1 cellular context compared by ENCODE assay signal in the genomic region with DNA sequence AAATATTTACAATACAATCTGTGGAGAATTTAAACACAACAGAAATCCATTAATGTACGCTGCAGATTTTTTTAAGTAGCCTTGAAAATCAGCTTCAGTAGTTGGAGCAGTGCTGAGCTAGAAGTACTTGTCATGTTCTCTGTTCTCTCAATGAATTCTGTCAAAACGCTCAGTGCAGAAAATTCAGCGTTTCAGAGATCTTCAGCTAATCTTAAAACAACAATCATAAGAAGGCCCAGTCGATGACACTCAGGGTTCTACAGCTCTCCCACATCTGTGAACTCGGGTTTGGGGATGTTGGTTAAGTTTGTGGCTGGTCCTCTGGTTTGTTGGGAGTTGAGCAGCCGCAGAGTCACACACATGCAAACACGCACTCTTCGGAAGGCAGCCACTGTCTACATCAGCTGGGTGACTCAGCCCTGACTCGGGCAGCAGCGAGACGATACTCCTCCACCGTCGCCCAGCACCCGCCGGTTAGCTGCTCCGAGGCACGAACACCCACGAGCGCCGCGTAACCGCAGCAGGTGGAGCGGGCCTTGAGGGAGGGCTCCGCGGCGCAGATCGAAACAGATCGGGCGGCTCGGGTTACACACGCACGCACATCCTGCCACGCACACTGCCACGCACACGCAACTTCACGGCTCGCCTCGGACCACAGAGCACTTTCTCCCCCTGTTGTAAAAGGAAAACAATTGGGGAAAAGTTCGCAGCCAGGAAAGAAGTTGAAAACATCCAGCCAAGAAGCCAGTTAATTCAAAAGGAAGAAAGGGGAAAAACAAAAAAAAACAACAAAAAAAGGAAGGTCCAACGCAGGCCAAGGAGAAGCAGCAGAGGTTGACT.
TF ChIP-seq lines count a peak whose summit lies in the region.

No MANE protein-coding gene starts in this region.

TF ChIP-seq in HepG2, 621 proteins besides CTCF, POLR2A, EP300 and RAD21 (continued from another document and continues in another):
- TF ChIP-seq, protein P1, sequence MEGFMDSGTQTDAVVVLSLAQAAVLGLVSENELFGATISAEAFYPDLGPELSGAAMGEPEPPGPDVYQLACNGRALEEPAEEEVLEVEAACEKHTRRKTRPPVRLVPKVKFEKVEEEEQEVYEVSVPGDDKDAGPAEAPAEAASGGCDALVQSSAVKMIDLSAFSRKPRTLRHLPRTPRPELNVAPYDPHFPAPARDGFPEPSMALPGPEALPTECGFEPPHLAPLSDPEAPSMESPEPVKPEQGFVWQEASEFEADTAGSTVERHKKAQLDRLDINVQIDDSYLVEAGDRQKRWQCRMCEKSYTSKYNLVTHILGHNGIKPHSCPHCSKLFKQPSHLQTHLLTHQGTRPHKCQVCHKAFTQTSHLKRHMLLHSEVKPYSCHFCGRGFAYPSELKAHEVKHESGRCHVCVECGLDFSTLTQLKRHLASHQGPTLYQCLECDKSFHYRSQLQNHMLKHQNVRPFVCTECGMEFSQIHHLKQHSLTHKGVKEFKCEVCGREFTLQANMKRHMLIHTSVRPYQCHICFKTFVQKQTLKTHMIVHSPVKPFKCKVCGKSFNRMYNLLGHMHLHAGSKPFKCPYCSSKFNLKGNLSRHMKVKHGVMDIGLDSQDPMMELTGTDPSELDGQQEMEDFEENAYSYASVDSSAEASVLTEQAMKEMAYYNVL (CRISPR knock-in tag; IDR thresholded peaks at IDR 0.05; ENCODE audit: borderline replicate concordance): 0 out of 2 replicates have a peak, but pooled peaks have one; percentile 48
- TF ChIP-seq NCOA5 (CRISPR knock-in tag; IDR thresholded peaks at IDR 0.05): no peak
- TF ChIP-seq ZNF282 (IDR thresholded peaks at IDR 0.05; ENCODE audit: partially characterized antibody): no peak
- TF ChIP-seq GTF3A (CRISPR knock-in tag; conservative IDR thresholded peaks at IDR 0.05): no peak
- TF ChIP-seq ZNF124 (CRISPR knock-in tag; IDR thresholded peaks at IDR 0.05): no peak
- no peak for TF ChIP-seq SNAI1 (CRISPR knock-in tag; IDR thresholded peaks at IDR 0.05; ENCODE audit: borderline replicate concordance)
- no peak for TF ChIP-seq PLRG1 (conservative IDR thresholded peaks at IDR 0.05)
- TF ChIP-seq, protein P2, sequence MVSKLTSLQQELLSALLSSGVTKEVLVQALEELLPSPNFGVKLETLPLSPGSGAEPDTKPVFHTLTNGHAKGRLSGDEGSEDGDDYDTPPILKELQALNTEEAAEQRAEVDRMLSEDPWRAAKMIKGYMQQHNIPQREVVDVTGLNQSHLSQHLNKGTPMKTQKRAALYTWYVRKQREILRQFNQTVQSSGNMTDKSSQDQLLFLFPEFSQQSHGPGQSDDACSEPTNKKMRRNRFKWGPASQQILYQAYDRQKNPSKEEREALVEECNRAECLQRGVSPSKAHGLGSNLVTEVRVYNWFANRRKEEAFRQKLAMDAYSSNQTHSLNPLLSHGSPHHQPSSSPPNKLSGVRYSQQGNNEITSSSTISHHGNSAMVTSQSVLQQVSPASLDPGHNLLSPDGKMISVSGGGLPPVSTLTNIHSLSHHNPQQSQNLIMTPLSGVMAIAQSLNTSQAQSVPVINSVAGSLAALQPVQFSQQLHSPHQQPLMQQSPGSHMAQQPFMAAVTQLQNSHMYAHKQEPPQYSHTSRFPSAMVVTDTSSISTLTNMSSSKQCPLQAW (CRISPR knock-in tag; IDR thresholded peaks at IDR 0.05): peak; percentile 68; the same call in 1 of the 2 replicates
- no peak for TF ChIP-seq ZNF790 (CRISPR knock-in tag; IDR thresholded peaks at IDR 0.05; ENCODE audit: borderline replicate concordance)
- TF ChIP-seq, protein P3, sequence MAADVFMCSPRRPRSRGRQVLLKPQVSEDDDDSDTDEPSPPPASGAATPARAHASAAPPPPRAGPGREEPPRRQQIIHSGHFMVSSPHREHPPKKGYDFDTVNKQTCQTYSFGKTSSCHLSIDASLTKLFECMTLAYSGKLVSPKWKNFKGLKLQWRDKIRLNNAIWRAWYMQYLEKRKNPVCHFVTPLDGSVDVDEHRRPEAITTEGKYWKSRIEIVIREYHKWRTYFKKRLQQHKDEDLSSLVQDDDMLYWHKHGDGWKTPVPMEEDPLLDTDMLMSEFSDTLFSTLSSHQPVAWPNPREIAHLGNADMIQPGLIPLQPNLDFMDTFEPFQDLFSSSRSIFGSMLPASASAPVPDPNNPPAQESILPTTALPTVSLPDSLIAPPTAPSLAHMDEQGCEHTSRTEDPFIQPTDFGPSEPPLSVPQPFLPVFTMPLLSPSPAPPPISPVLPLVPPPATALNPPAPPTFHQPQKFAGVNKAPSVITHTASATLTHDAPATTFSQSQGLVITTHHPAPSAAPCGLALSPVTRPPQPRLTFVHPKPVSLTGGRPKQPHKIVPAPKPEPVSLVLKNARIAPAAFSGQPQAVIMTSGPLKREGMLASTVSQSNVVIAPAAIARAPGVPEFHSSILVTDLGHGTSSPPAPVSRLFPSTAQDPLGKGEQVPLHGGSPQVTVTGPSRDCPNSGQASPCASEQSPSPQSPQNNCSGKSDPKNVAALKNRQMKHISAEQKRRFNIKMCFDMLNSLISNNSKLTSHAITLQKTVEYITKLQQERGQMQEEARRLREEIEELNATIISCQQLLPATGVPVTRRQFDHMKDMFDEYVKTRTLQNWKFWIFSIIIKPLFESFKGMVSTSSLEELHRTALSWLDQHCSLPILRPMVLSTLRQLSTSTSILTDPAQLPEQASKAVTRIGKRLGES (CRISPR knock-in tag; IDR thresholded peaks at IDR 0.05; ENCODE audit: borderline replicate concordance): no peak
- TF ChIP-seq SMC3 (IDR thresholded peaks at IDR 0.05; ENCODE audit: low read length): no peak
- no peak for TF ChIP-seq ZEB1 (IDR thresholded peaks at IDR 0.05; ENCODE audit: insufficient replicate concordance, low read depth)
- peak; percentile 66; the same call in 1 of the 2 replicates for TF ChIP-seq MTA1 (CRISPR knock-in tag; IDR thresholded peaks at IDR 0.05; ENCODE audit: borderline replicate concordance)
- 0 out of 2 replicates have a peak, but pooled peaks have one; percentile 56 for TF ChIP-seq ZNF709 (CRISPR knock-in tag; IDR thresholded peaks at IDR 0.05)
- no peak for TF ChIP-seq ZNF30 (CRISPR knock-in tag; IDR thresholded peaks at IDR 0.05)
- TF ChIP-seq, protein P4, sequence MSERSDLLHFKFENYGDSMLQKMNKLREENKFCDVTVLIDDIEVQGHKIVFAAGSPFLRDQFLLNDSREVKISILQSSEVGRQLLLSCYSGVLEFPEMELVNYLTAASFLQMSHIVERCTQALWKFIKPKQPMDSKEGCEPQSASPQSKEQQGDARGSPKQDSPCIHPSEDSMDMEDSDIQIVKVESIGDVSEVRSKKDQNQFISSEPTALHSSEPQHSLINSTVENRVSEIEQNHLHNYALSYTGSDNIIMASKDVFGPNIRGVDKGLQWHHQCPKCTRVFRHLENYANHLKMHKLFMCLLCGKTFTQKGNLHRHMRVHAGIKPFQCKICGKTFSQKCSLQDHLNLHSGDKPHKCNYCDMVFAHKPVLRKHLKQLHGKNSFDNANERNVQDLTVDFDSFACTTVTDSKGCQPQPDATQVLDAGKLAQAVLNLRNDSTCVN (CRISPR knock-in tag; IDR thresholded peaks at IDR 0.05; ENCODE audit: borderline replicate concordance): no peak; the same call in 1 of the 2 replicates
- no peak for TF ChIP-seq FOXJ3 (CRISPR knock-in tag; IDR thresholded peaks at IDR 0.05; ENCODE audit: borderline replicate concordance)
- no peak for TF ChIP-seq TMF1 (CRISPR knock-in tag; IDR thresholded peaks at IDR 0.05; ENCODE audit: low read depth)
- no peak for TF ChIP-seq NFKBIZ (CRISPR knock-in tag; IDR thresholded peaks at IDR 0.05)
- no peak for TF ChIP-seq ZNF792 (CRISPR knock-in tag; IDR thresholded peaks at IDR 0.05)
- no peak for TF ChIP-seq GABPA (IDR thresholded peaks at IDR 0.05; ENCODE audit: low read depth, low read length)
- TF ChIP-seq GABPA (CRISPR knock-in tag; IDR thresholded peaks at IDR 0.05; ENCODE audit: low read depth): no peak
- no peak for TF ChIP-seq BRD4 (CRISPR knock-in tag; IDR thresholded peaks at IDR 0.05)
- no peak for TF ChIP-seq ZFP41 (CRISPR knock-in tag; IDR thresholded peaks at IDR 0.05; ENCODE audit: borderline replicate concordance)
- TF ChIP-seq TSC22D2 (CRISPR knock-in tag; IDR thresholded peaks at IDR 0.05; ENCODE audit: borderline replicate concordance): no peak
- 0 out of 2 replicates have a peak, but pooled peaks have one; percentile 4 for TF ChIP-seq ZFP90 (CRISPR knock-in tag; IDR thresholded peaks at IDR 0.05; ENCODE audit: borderline replicate concordance)
- TF ChIP-seq, protein P5, sequence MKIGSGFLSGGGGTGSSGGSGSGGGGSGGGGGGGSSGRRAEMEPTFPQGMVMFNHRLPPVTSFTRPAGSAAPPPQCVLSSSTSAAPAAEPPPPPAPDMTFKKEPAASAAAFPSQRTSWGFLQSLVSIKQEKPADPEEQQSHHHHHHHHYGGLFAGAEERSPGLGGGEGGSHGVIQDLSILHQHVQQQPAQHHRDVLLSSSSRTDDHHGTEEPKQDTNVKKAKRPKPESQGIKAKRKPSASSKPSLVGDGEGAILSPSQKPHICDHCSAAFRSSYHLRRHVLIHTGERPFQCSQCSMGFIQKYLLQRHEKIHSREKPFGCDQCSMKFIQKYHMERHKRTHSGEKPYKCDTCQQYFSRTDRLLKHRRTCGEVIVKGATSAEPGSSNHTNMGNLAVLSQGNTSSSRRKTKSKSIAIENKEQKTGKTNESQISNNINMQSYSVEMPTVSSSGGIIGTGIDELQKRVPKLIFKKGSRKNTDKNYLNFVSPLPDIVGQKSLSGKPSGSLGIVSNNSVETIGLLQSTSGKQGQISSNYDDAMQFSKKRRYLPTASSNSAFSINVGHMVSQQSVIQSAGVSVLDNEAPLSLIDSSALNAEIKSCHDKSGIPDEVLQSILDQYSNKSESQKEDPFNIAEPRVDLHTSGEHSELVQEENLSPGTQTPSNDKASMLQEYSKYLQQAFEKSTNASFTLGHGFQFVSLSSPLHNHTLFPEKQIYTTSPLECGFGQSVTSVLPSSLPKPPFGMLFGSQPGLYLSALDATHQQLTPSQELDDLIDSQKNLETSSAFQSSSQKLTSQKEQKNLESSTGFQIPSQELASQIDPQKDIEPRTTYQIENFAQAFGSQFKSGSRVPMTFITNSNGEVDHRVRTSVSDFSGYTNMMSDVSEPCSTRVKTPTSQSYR (CRISPR knock-in tag; IDR thresholded peaks at IDR 0.05; ENCODE audit: borderline replicate concordance): no peak; the same call in 1 of the 2 replicates
- TF ChIP-seq, protein P6, sequence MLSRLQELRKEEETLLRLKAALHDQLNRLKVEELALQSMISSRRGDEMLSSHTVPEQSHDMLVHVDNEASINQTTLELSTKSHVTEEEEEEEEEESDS (CRISPR knock-in tag; IDR thresholded peaks at IDR 0.05; ENCODE audit: borderline replicate concordance): no peak
- no peak for TF ChIP-seq HNRNPH1 (optimal IDR thresholded peaks at IDR 0.05; ENCODE audit: low read depth, low read length)
- TF ChIP-seq MTF2 (CRISPR knock-in tag; IDR thresholded peaks at IDR 0.05; ENCODE audit: borderline replicate concordance): no peak
- TF ChIP-seq, protein P7, sequence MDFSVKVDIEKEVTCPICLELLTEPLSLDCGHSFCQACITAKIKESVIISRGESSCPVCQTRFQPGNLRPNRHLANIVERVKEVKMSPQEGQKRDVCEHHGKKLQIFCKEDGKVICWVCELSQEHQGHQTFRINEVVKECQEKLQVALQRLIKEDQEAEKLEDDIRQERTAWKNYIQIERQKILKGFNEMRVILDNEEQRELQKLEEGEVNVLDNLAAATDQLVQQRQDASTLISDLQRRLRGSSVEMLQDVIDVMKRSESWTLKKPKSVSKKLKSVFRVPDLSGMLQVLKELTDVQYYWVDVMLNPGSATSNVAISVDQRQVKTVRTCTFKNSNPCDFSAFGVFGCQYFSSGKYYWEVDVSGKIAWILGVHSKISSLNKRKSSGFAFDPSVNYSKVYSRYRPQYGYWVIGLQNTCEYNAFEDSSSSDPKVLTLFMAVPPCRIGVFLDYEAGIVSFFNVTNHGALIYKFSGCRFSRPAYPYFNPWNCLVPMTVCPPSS (IDR thresholded peaks at IDR 0.05): no peak
- TF ChIP-seq, protein P8, sequence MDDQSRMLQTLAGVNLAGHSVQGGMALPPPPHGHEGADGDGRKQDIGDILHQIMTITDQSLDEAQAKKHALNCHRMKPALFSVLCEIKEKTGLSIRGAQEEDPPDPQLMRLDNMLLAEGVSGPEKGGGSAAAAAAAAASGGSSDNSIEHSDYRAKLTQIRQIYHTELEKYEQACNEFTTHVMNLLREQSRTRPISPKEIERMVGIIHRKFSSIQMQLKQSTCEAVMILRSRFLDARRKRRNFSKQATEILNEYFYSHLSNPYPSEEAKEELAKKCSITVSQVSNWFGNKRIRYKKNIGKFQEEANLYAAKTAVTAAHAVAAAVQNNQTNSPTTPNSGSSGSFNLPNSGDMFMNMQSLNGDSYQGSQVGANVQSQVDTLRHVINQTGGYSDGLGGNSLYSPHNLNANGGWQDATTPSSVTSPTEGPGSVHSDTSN (CRISPR knock-in tag; IDR thresholded peaks at IDR 0.05; ENCODE audit: borderline replicate concordance): no peak
- TF ChIP-seq, protein P9, sequence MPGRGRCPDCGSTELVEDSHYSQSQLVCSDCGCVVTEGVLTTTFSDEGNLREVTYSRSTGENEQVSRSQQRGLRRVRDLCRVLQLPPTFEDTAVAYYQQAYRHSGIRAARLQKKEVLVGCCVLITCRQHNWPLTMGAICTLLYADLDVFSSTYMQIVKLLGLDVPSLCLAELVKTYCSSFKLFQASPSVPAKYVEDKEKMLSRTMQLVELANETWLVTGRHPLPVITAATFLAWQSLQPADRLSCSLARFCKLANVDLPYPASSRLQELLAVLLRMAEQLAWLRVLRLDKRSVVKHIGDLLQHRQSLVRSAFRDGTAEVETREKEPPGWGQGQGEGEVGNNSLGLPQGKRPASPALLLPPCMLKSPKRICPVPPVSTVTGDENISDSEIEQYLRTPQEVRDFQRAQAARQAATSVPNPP (CRISPR knock-in tag; IDR thresholded peaks at IDR 0.05): no peak
- no peak for TF ChIP-seq KLF13 (CRISPR knock-in tag; IDR thresholded peaks at IDR 0.05)
- TF ChIP-seq ZNF775 (CRISPR knock-in tag; IDR thresholded peaks at IDR 0.05; ENCODE audit: borderline replicate concordance): no peak
- 0 out of 2 replicates have a peak, but pooled peaks have one; percentile 24 for TF ChIP-seq ZNF572 (CRISPR knock-in tag; IDR thresholded peaks at IDR 0.05)
- TF ChIP-seq, protein P10, sequence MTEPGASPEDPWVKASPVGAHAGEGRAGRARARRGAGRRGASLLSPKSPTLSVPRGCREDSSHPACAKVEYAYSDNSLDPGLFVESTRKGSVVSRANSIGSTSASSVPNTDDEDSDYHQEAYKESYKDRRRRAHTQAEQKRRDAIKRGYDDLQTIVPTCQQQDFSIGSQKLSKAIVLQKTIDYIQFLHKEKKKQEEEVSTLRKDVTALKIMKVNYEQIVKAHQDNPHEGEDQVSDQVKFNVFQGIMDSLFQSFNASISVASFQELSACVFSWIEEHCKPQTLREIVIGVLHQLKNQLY (CRISPR knock-in tag; IDR thresholded peaks at IDR 0.05): no peak
- TF ChIP-seq, protein P11, sequence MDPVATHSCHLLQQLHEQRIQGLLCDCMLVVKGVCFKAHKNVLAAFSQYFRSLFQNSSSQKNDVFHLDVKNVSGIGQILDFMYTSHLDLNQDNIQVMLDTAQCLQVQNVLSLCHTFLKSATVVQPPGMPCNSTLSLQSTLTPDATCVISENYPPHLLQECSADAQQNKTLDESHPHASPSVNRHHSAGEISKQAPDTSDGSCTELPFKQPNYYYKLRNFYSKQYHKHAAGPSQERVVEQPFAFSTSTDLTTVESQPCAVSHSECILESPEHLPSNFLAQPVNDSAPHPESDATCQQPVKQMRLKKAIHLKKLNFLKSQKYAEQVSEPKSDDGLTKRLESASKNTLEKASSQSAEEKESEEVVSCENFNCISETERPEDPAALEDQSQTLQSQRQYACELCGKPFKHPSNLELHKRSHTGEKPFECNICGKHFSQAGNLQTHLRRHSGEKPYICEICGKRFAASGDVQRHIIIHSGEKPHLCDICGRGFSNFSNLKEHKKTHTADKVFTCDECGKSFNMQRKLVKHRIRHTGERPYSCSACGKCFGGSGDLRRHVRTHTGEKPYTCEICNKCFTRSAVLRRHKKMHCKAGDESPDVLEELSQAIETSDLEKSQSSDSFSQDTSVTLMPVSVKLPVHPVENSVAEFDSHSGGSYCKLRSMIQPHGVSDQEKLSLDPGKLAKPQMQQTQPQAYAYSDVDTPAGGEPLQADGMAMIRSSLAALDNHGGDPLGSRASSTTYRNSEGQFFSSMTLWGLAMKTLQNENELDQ (CRISPR knock-in tag; IDR thresholded peaks at IDR 0.05; ENCODE audit: borderline replicate concordance): no peak
- no peak for TF ChIP-seq NFE2L1 (CRISPR knock-in tag; IDR thresholded peaks at IDR 0.05; ENCODE audit: borderline replicate concordance)
- no peak for TF ChIP-seq GTF2F1 (IDR thresholded peaks at IDR 0.05; ENCODE audit: low read length)
